ENCODE assay signal across 17 cellular contexts in the genomic region with DNA sequence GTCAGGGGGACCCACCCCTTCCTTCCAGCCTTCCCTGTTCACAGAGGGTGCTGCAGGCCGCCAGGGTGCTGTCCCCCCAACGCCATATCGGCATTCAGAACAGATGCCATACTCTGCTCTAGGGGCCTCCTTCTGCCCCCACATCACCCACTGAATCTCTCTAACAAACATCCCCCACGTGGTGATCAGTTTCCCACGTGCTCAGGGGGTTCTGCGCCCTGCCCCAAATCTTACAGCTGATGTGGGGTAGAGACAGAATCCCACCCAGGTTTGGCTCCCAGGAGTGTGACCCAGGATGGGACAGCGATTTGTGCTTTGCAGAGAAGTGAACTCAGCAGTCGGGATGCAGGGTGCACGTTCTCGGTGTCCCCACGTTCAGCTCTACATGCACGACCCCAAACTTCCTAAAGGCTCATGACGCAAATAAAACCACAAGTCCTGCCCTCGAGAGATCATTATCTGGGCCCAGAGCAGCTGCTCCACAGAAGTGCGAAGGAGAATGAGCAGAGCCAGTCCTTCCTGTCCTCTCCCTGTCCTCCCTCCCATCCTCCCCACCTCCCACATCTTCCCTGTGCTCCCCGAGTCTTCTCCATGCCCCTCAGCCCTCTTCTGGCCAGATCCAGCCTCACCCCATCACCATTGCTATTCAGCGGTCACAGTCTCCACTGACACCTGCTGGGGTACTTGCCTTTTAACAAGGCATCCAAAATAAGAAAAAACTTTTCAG.
DNase-seq lines count a peak whose midpoint lies in the region; ATAC-seq and TF ChIP-seq lines count a peak whose summit lies in the region.
"Had no signal": no experiment of that assay in that cellular context is flagged by ENCODE, and none has a peak within 500 bp of the region (broad histone marks: within the 10 kb centered on the region; RNA-seq: fewer than 3 reads in every experiment).

No MANE protein-coding gene starts in this region.

- H3K4me3 ChIP-seq in HEK293 (ENCODE audit: low read depth, low read length): no peak overlapping the region
- H3K4me3 ChIP-seq in MG63: no peak overlapping the region
- H3K4me3 ChIP-seq: thyroid gland had no signal

- H3K36me3 ChIP-seq in HEK293 (ENCODE audit: control insufficient read depth in 2 of 2, insufficient read depth in 1 of 2, low read length in 2 of 2): no peaks in the 10 kb centered on the region
- no peaks in the 10 kb centered on the region for H3K36me3 ChIP-seq in MG63
- H3K36me3 ChIP-seq: thyroid gland had no signal

- no peaks in the 10 kb centered on the region for H3K9me3 ChIP-seq in HEK293 (ENCODE audit: control insufficient read depth, insufficient read depth, low read depth, low read length)
- no peaks in the 10 kb centered on the region for H3K9me3 ChIP-seq in MG63
- H3K9me3 ChIP-seq: thyroid gland had no signal

- 0 out of 2 replicates have a peak, but pooled peaks have one; percentile 25 for TF ChIP-seq CTCF in HEK293 (tag by site-specific recombination; IDR thresholded peaks at IDR 0.05)

- no peaks in the 10 kb centered on the region for H3K27me3 ChIP-seq in MG63
- H3K27me3 ChIP-seq: thyroid gland had no signal

- DNase-seq in DMS114 treated with DMSO at 0.1 percent for 48 hours (lab: John Stamatoyannopoulos, UW; ENCODE audit: unreplicated experiment) (peak; percentile 1), RKO (ENCODE audit: low spot score) (peak; percentile 56), left kidney (ENCODE audit: low read depth, low spot score) (peak; percentile 35), left lobe of liver (ENCODE audit: low spot score) (no peak), MG63 (no peak)
- DNase-seq: activated B cell treated with CpG ODN at 0.5 μM for 24 hours, anterior cingulate cortex, hippocampal formation, mesenchymal stem cell, NCI-H2171 treated with DMSO at 0.1 percent for 48 hours, NCI-H82, nephron progenitor cell, T-helper 1 cell, thyroid gland had no signal

- no peaks in the 10 kb centered on the region for H3K4me1 ChIP-seq in HEK293 (ENCODE audit: control insufficient read depth, insufficient read depth, low read length)
- H3K4me1 ChIP-seq: thyroid gland had no signal

- ATAC-seq in left lobe of liver (no peak), HG03095 (IDR thresholded peaks at IDR 0.05; ENCODE audit: unreplicated experiment) (no peak)
- ATAC-seq: stimulated activated memory B cell treated with anti-CD40 and anti-IgM and Interleukin-4, amounts not matched to agents 10 μg/mL and 1 μg/mL and 100 μg/mL, for 72 hours had no signal

- no peak overlapping the region for H3K27ac ChIP-seq in HEK293 (ENCODE audit: extremely low read depth, low read depth, low read length)
- H3K27ac ChIP-seq: thyroid gland had no signal

- POLR2A ChIA-PET in HEK293 (lab: Yijun Ruan, JAX): no interaction called here

- CTCF ChIA-PET in HEK293 (lab: Yijun Ruan, JAX): no interaction called here

TF ChIP-seq in HEK293, 187 proteins besides CTCF, POLR2A, EP300 and RAD21:
- TF ChIP-seq ZNF658 (tag by site-specific recombination; IDR thresholded peaks at IDR 0.05): no peak
- no peak for TF ChIP-seq ZNF837 (tag by site-specific recombination; IDR thresholded peaks at IDR 0.05)
- TF ChIP-seq ZNF433 (tag by site-specific recombination; IDR thresholded peaks at IDR 0.05; ENCODE audit: low read depth): no peak
- no peak for TF ChIP-seq ZNF571 (tag by site-specific recombination; IDR thresholded peaks at IDR 0.05)
- TF ChIP-seq BCL11A (tag by site-specific recombination; IDR thresholded peaks at IDR 0.05; ENCODE audit: low read depth): no peak
- TF ChIP-seq, protein P1, sequence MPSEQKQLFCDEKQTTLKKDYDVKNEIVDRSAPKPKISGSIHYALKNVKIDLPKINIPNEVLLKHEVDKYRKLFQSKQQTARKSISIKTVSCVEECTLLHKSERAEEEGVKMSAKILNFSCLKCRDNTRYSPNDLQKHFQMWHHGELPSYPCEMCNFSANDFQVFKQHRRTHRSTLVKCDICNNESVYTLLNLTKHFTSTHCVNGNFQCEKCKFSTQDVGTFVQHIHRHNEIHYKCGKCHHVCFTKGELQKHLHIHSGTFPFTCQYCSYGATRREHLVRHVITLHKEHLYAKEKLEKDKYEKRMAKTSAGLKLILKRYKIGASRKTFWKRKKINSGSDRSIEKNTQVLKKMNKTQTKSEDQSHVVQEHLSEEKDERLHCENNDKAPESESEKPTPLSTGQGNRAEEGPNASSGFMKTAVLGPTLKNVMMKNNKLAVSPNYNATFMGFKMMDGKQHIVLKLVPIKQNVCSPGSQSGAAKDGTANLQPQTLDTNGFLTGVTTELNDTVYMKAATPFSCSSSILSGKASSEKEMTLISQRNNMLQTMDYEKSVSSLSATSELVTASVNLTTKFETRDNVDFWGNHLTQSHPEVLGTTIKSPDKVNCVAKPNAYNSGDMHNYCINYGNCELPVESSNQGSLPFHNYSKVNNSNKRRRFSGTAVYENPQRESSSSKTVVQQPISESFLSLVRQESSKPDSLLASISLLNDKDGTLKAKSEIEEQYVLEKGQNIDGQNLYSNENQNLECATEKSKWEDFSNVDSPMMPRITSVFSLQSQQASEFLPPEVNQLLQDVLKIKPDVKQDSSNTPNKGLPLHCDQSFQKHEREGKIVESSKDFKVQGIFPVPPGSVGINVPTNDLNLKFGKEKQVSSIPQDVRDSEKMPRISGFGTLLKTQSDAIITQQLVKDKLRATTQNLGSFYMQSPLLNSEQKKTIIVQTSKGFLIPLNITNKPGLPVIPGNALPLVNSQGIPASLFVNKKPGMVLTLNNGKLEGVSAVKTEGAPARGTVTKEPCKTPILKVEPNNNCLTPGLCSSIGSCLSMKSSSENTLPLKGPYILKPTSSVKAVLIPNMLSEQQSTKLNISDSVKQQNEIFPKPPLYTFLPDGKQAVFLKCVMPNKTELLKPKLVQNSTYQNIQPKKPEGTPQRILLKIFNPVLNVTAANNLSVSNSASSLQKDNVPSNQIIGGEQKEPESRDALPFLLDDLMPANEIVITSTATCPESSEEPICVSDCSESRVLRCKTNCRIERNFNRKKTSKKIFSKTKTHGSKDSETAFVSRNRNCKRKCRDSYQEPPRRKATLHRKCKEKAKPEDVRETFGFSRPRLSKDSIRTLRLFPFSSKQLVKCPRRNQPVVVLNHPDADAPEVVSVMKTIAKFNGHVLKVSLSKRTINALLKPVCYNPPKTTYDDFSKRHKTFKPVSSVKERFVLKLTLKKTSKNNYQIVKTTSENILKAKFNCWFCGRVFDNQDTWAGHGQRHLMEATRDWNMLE (tag by site-specific recombination; conservative IDR thresholded peaks at IDR 0.05; ENCODE audit: low read depth): no peak
- TF ChIP-seq ZNF155 (tag by site-specific recombination; IDR thresholded peaks at IDR 0.05): no peak
- no peak for TF ChIP-seq ZNF701 (tag by site-specific recombination; IDR thresholded peaks at IDR 0.05)
- TF ChIP-seq, protein P2, sequence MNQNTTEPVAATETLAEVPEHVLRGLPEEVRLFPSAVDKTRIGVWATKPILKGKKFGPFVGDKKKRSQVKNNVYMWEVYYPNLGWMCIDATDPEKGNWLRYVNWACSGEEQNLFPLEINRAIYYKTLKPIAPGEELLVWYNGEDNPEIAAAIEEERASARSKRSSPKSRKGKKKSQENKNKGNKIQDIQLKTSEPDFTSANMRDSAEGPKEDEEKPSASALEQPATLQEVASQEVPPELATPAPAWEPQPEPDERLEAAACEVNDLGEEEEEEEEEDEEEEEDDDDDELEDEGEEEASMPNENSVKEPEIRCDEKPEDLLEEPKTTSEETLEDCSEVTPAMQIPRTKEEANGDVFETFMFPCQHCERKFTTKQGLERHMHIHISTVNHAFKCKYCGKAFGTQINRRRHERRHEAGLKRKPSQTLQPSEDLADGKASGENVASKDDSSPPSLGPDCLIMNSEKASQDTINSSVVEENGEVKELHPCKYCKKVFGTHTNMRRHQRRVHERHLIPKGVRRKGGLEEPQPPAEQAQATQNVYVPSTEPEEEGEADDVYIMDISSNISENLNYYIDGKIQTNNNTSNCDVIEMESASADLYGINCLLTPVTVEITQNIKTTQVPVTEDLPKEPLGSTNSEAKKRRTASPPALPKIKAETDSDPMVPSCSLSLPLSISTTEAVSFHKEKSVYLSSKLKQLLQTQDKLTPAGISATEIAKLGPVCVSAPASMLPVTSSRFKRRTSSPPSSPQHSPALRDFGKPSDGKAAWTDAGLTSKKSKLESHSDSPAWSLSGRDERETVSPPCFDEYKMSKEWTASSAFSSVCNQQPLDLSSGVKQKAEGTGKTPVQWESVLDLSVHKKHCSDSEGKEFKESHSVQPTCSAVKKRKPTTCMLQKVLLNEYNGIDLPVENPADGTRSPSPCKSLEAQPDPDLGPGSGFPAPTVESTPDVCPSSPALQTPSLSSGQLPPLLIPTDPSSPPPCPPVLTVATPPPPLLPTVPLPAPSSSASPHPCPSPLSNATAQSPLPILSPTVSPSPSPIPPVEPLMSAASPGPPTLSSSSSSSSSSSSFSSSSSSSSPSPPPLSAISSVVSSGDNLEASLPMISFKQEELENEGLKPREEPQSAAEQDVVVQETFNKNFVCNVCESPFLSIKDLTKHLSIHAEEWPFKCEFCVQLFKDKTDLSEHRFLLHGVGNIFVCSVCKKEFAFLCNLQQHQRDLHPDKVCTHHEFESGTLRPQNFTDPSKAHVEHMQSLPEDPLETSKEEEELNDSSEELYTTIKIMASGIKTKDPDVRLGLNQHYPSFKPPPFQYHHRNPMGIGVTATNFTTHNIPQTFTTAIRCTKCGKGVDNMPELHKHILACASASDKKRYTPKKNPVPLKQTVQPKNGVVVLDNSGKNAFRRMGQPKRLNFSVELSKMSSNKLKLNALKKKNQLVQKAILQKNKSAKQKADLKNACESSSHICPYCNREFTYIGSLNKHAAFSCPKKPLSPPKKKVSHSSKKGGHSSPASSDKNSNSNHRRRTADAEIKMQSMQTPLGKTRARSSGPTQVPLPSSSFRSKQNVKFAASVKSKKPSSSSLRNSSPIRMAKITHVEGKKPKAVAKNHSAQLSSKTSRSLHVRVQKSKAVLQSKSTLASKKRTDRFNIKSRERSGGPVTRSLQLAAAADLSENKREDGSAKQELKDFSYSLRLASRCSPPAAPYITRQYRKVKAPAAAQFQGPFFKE (tag by site-specific recombination; IDR thresholded peaks at IDR 0.05; ENCODE audit: borderline replicate concordance): no peak
- no peak for TF ChIP-seq ZNF121 (tag by site-specific recombination; IDR thresholded peaks at IDR 0.05)
TF ChIP-seq in HEK293: peak in this region for 0.

Comparison
In these comparisons a context has a peak if more than half of its experiments do, and no peak if none do; other contexts are left out.
1. DNase-seq: peak in DMS114 treated with DMSO at 0.1 percent for 48 hours (single experiment), RKO (single experiment) and left kidney (single experiment); none in left lobe of liver (single experiment) and MG63 (single experiment).